In genomic region chr10:116743266-116744064, GRCh38 we compare ENCODE assay signal across 8 cellular contexts. TPM values are rescaled to one million over a fixed set of nuclear protein-coding genes. Genes with fewer than 3 reads are reported as not detected.
DNase-seq lines count a peak whose midpoint lies in the region; ATAC-seq and TF ChIP-seq lines count a peak whose summit lies in the region.

No MANE protein-coding gene starts in this region.

- no peaks in the 10 kb centered on the region for H3K9me2 ChIP-seq in MM.1S (replicated peaks; ENCODE audit: insufficient read depth, low read length)

- no peaks in the 10 kb centered on the region for H3K9me3 Mint-ChIP-seq in endodermal cell

- no peaks in the 10 kb centered on the region for H3F3A ChIP-seq in MM.1S (ENCODE audit: insufficient read depth, low read length)

- H2AFZ ChIP-seq in MM.1S (ENCODE audit: low read length) (peak overlapping the region; percentile 90), neuron (ENCODE audit: low read depth, low read length) (peak overlapping the region; percentile 91)

- ATAC-seq in HG03460 (IDR thresholded peaks at IDR 0.05; ENCODE audit: unreplicated experiment) = no peak
- no peak for ATAC-seq in GM18873 (IDR thresholded peaks at IDR 0.05; ENCODE audit: low FRiP score, unreplicated experiment)
- ATAC-seq in GM19324 (IDR thresholded peaks at IDR 0.05; ENCODE audit: low FRiP score, unreplicated experiment) = no peak
- no peak for ATAC-seq in GM18907 (IDR thresholded peaks at IDR 0.05; ENCODE audit: unreplicated experiment)

- H3K27me3 ChIP-seq in BE2C (peaks cover 21% of the 10 kb centered on the region), MM.1S (replicated peaks; ENCODE audit: insufficient read depth, low read length) (peaks cover 6% of the 10 kb centered on the region; the same call in 1 of the 2 replicates), endodermal cell (ENCODE audit: control insufficient read depth, insufficient read depth, low read length, poor library complexity, severe bottlenecking) (peaks cover 61% of the 10 kb centered on the region), neuron (ENCODE audit: insufficient read depth, low read length) (peaks cover 32% of the 10 kb centered on the region)

- H3K4me1 Mint-ChIP-seq in endodermal cell = peaks cover 4% of the 10 kb centered on the region

- no peaks in the 10 kb centered on the region for H4K20me1 ChIP-seq in MM.1S (ENCODE audit: insufficient read depth, low read length)

- H3K9me3 ChIP-seq in BE2C = no peaks in the 10 kb centered on the region
- H3K9me3 ChIP-seq in MM.1S (replicated peaks; ENCODE audit: insufficient read depth, low read length) = no peaks in the 10 kb centered on the region
- no peaks in the 10 kb centered on the region for H3K9me3 ChIP-seq in endodermal cell (ENCODE audit: control insufficient read depth, low read length)
- no peaks in the 10 kb centered on the region for H3K9me3 ChIP-seq in neuron (ENCODE audit: low read length)

- H3K79me2 ChIP-seq in MM.1S (ENCODE audit: low read length) = no peaks in the 10 kb centered on the region

- H3K36me3 Mint-ChIP-seq in endodermal cell (ENCODE audit: low read depth) = no peaks in the 10 kb centered on the region

- peak overlapping the region; percentile 52 for H3K4me3 ChIP-seq in BE2C (ENCODE audit: low read depth, low read length)
- peak overlapping the region; percentile 67 for H3K4me3 ChIP-seq in MM.1S (ENCODE audit: low read length)
- H3K4me3 ChIP-seq in endodermal cell (ENCODE audit: low read length) = peak overlapping the region; percentile 69
- H3K4me3 ChIP-seq in neuron (ENCODE audit: low read length) = peak overlapping the region; percentile 61

- H3K4me1 ChIP-seq in BE2C (no peaks in the 10 kb centered on the region), MM.1S (ENCODE audit: low read length) (peaks cover 3% of the 10 kb centered on the region; the same call in 1 of the 2 replicates), endodermal cell (ENCODE audit: control insufficient read depth, insufficient read depth, low read length) (no peaks in the 10 kb centered on the region), neuron (ENCODE audit: insufficient read depth, low read length) (peaks cover 12% of the 10 kb centered on the region)

- H3K27ac ChIP-seq in MM.1S (ENCODE audit: low read length) = no peak overlapping the region
- no peak overlapping the region for H3K27ac ChIP-seq in endodermal cell (ENCODE audit: low read depth, low read length)

- H3K9ac ChIP-seq in MM.1S (ENCODE audit: low read length) (peak overlapping the region; percentile 59; the same call in 1 of the 2 replicates), endodermal cell (ENCODE audit: extremely low read depth, low read length, poor library complexity, severe bottlenecking) (no peak overlapping the region)

- peaks cover 63% of the 10 kb centered on the region for H3K27me3 Mint-ChIP-seq in endodermal cell (ENCODE audit: insufficient read depth)

- TF ChIP-seq CTCF in BE2C (IDR thresholded peaks at IDR 0.05; ENCODE audit: low read depth, low read length) (no peak), MM.1S (IDR thresholded peaks at IDR 0.05; ENCODE audit: low read length) (no peak), endodermal cell (conservative IDR thresholded peaks at IDR 0.05) (no peak)

- H3K36me3 ChIP-seq in BE2C (no peaks in the 10 kb centered on the region), MM.1S (replicated peaks; ENCODE audit: insufficient read depth, low read length) (no peaks in the 10 kb centered on the region), endodermal cell (ENCODE audit: control insufficient read depth, insufficient read depth, low read length) (no peaks in the 10 kb centered on the region), neuron (ENCODE audit: insufficient read depth, low read length) (no peaks in the 10 kb centered on the region)

- peak overlapping the region; percentile 92 for H3K4me2 ChIP-seq in MM.1S (ENCODE audit: low read depth, low read length)

- H3K4me3 Mint-ChIP-seq in endodermal cell = peak overlapping the region; percentile 65

- 63 to 80% methylated on average over 16 to 24 of the region's 24 CpGs for WGBS in endodermal cell (ENCODE audit: insufficient coverage in 1 of 2, insufficient read length in 1 of 2), 2 experiments

- DNase-seq in BE2C (no peak), MM.1S (no peak), endodermal cell (no peak)

- no peak overlapping the region for H3K27ac Mint-ChIP-seq in endodermal cell

RNA-seq across cellular contexts. Expression of gene HSPA12A, which starts 1.1 kb away (rescaled TPM):
- polyA plus RNA-seq in BE2C (2012; ENCODE audit: insufficient read depth, insufficient read length, low read depth) = 0.77 TPM
- 10 to 100 TPM; 13.9 to 15.4 TPM for total RNA-seq in endodermal cell
- polyA plus RNA-seq in endodermal cell (2013, experiment 1 of 2) = 5.3 TPM
- polyA plus RNA-seq in endodermal cell (2013, experiment 2 of 2) = 4.5 TPM
